ENCODE assay signal across 13 cellular contexts in the genomic region with DNA sequence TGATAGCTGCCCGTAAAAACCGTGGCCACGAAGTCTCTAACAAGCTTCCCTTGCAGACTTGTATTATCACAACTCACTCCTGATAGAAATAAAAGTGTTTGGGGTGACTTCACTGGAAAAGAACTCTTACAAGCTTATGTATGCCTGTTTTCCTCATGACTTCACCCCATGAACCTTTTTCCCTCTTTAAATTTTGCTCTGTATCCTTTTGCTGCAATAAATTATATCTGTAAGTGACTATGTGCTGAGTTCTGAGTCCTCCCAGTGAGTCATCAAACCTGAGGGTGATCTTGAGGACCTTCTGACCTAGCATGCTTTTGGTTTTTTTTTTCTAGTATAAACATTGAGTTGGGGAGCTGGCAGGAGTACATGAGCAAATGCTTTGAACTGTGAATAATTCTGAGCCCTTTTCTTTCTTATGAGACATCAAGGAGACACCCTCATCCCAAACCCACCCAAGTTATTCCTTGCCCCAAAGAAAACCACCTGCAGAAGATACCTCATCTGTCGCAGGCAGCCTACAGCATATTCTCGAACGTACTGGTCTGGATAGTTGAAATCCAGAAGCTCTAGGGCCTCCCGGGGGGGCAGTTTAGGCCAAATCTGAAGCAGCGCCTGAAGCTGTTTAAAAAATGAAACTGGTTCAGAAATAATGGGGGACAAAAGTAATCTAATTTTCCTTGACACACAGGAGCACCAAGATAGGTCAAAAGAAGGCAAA.
A peak's percentile ranks its signal among the peaks of the same experiment; 100 is the strongest.
DNase-seq lines count a peak whose midpoint lies in the region; ATAC-seq, FAIRE-seq and TF ChIP-seq lines count a peak whose summit lies in the region.
"Had no signal": no experiment of that assay in that cellular context is flagged by ENCODE, and none has a peak within 500 bp of the region (broad histone marks: within the 10 kb centered on the region; RNA-seq: fewer than 3 reads in every experiment).

No MANE protein-coding gene starts in this region.

- H4K20me1 ChIP-seq in HepG2 (ENCODE audit: insufficient read depth, low read length) = no peaks in the 10 kb centered on the region

- H3K27ac Mint-ChIP-seq in activated CD4-positive, alpha-beta T cell treated with anti-CD3 and anti-CD28 coated beads, Interleukin-2, amount 10 ng/mL, durations not matched to agents 24 days and 14 days = no peak overlapping the region
- H3K27ac Mint-ChIP-seq: activated B cell treated with CpG ODN at 0.5 μM for 24 hours; activated naive CD8-positive, alpha-beta T cell treated with anti-CD3 and anti-CD28 coated beads for 36 hours; CD4-positive, CD25-positive, alpha-beta regulatory T cell had no signal

- TF ChIP-seq CTCF in AG04449 (IDR thresholded peaks at IDR 0.05; ENCODE audit: insufficient read depth, low read length, missing control alignments) (no peak), astrocyte of the spinal cord (IDR thresholded peaks at IDR 0.05; ENCODE audit: low read depth, low read length) (no peak), HepG2 (CRISPR knock-in tag; IDR thresholded peaks at IDR 0.05) (no peak)

- peak; percentile 95 for DNase-seq in AG04449 (ENCODE audit: low read depth, low spot score)
- DNase-seq in HPDE6-E6E7 (ENCODE audit: extremely low spot score) = peak; percentile 21
- DNase-seq in astrocyte of the spinal cord (ENCODE audit: low read depth, low spot score) = peak; percentile 96
- no peak for DNase-seq in HepG2 (ENCODE audit: low spot score)
- DNase-seq in NCI-H1092 treated with DMSO at 0.1 percent for 48 hours (lab: John Stamatoyannopoulos, UW) = no peak
- DNase-seq in activated CD4-positive, alpha-beta T cell treated with anti-CD3 and anti-CD28 coated beads, Interleukin-2, amount 10 ng/mL, durations not matched to agents 24 days and 14 days = no peak
- DNase-seq in activated effector memory CD4-positive, alpha-beta T cell treated with Interleukin-2 at 50 U/mL for 16 hours = no peak
- DNase-seq in NCI-H2171 treated with DMSO at 0.1 percent for 48 hours (lab: John Stamatoyannopoulos, UW) = no peak
- DNase-seq: activated B cell treated with CpG ODN at 0.5 μM for 24 hours; activated naive CD8-positive, alpha-beta T cell treated with anti-CD3 and anti-CD28 coated beads for 36 hours; CD4-positive, CD25-positive, alpha-beta regulatory T cell; stimulated activated CD8-positive, alpha-beta memory T cell treated with anti-CD3 and anti-CD28 coated beads, Interleukin-4, amount 100 ng/mL, for 48 hours had no signal

- H3K4me1 ChIP-seq in HepG2 (ENCODE audit: insufficient read depth, low read length) = peaks cover 3% of the 10 kb centered on the region

- no peaks in the 10 kb centered on the region for H3K79me2 ChIP-seq in HepG2 (ENCODE audit: insufficient read depth, low read length)

- FAIRE-seq in HepG2 (lab: Jason Lieb, UNC) = no peak

- H3K36me3 Mint-ChIP-seq in activated CD4-positive, alpha-beta T cell treated with anti-CD3 and anti-CD28 coated beads, Interleukin-2, amount 10 ng/mL, durations not matched to agents 24 days and 14 days (ENCODE audit: low read depth) = peaks cover 3% of the 10 kb centered on the region

- no peak overlapping the region for H2AFZ ChIP-seq in HepG2 (ENCODE audit: low read length)

- H3K27me3 ChIP-seq in HepG2 (ENCODE audit: control insufficient read depth in 1 of 2, insufficient read depth in 2 of 2, low read length in 2 of 2) = no peaks in the 10 kb centered on the region

- no peaks in the 10 kb centered on the region for H3K9me3 ChIP-seq in HepG2 (ENCODE audit: low read length)

- intact Hi-C loops in HepG2 (cut with micrococcal nuclease; ENCODE audit: unreplicated experiment) = no loop called here
- intact Hi-C loops in activated CD4-positive, alpha-beta T cell treated with anti-CD3 and anti-CD28 coated beads, Interleukin-2, amount 10 ng/mL, durations not matched to agents 24 days and 14 days (cut with micrococcal nuclease) = loop anchor here (10.0 kb wide), 1 partner anchor 140 kb away; a partner anchor contains a TSS

- H3K4me1 Mint-ChIP-seq in activated CD4-positive, alpha-beta T cell treated with anti-CD3 and anti-CD28 coated beads, Interleukin-2, amount 10 ng/mL, durations not matched to agents 24 days and 14 days = no peaks in the 10 kb centered on the region
- H3K4me1 Mint-ChIP-seq: activated naive CD8-positive, alpha-beta T cell treated with anti-CD3 and anti-CD28 coated beads for 36 hours had no signal

- H3K36me3 ChIP-seq in HepG2 (replicated peaks in 1 of 2; ENCODE audit: control insufficient read depth in 1 of 2, insufficient read depth in 2 of 2, low read length in 2 of 2) = peaks cover 6 to 16% of the 10 kb centered on the region in 2 experiments

- WGBS in HepG2 (ENCODE audit: low lambda C conversion rate) = 93% methylated on average over 8 of the region's 8 CpGs

- CTCF ChIA-PET in AG04449 (lab: Yijun Ruan, JAX) = interaction anchor here (0.8 to 14.0 kb wide), 12 partner anchors 11 to 345 kb away, joined by 3 to 684 read pairs (median 5); a partner anchor contains a TSS
- CTCF ChIA-PET in HepG2 (lab: Yijun Ruan, JAX; ENCODE audit: low intra/inter-chr PET ratio, low total read pairs) = no interaction called here

- POLR2A ChIA-PET in AG04449 (lab: Yijun Ruan, JAX) (interaction anchor here (0.6 to 1.6 kb wide), 5 partner anchors 80 to 227 kb away, joined by 3 to 9 read pairs (median 4); a partner anchor contains a TSS), HepG2 (lab: Yijun Ruan, JAX) (interaction anchor here (1.4 kb wide), 2 partner anchors 101 to 221 kb away, joined by 3 to 5 read pairs; a partner anchor contains a TSS)

- ATAC-seq in HepG2 = no peak

- H3K9me3 Mint-ChIP-seq in activated CD4-positive, alpha-beta T cell treated with anti-CD3 and anti-CD28 coated beads, Interleukin-2, amount 10 ng/mL, durations not matched to agents 24 days and 14 days = no peaks in the 10 kb centered on the region
- H3K9me3 Mint-ChIP-seq: activated B cell treated with CpG ODN at 0.5 μM for 24 hours; CD4-positive, CD25-positive, alpha-beta regulatory T cell had no signal

- H3K4me3 ChIP-seq in AG04449 (ENCODE audit: low read depth, low read length) = no peak overlapping the region
- no peak overlapping the region for H3K4me3 ChIP-seq in astrocyte of the spinal cord (ENCODE audit: low read depth, low read length)
- H3K4me3 ChIP-seq in HepG2 (replicated peaks in 1 of 3; ENCODE audit: insufficient read depth in 1 of 3, low read depth in 2 of 3, low read length in 3 of 3) = no peak overlapping the region

- H3K9ac ChIP-seq in HepG2 (ENCODE audit: insufficient read depth, low read depth, low read length) = no peak overlapping the region

- no peak for TF ChIP-seq POLR2A in HepG2 (IDR thresholded peaks at IDR 0.05; ENCODE audit: insufficient read depth in 1 of 2, low read depth in 2 of 2, low read length in 2 of 2)

- BruUV-seq in HepG2 (replicated peaks; lab: Mats Ljungman, UMichigan) = no TSS peak

- no peak for TF ChIP-seq RAD21 in HepG2 (CRISPR knock-in tag; IDR thresholded peaks at IDR 0.05)

- no peak for TF ChIP-seq EP300 in HepG2 (IDR thresholded peaks at IDR 0.05; ENCODE audit: low read depth in 2 of 2, low read length in 2 of 2)
- TF ChIP-seq EP300 in HepG2 (CRISPR knock-in tag; IDR thresholded peaks at IDR 0.05; ENCODE audit: borderline replicate concordance) = no peak

- H3K4me3 Mint-ChIP-seq in activated CD4-positive, alpha-beta T cell treated with anti-CD3 and anti-CD28 coated beads, Interleukin-2, amount 10 ng/mL, durations not matched to agents 24 days and 14 days = no peak overlapping the region
- H3K4me3 Mint-ChIP-seq: activated B cell treated with CpG ODN at 0.5 μM for 24 hours; activated naive CD8-positive, alpha-beta T cell treated with anti-CD3 and anti-CD28 coated beads for 36 hours; CD4-positive, CD25-positive, alpha-beta regulatory T cell had no signal

- in situ Hi-C loops in astrocyte of the spinal cord (cut with HindIII; ENCODE audit: low sequenced_read_pairs) (no loop called here), HepG2 (cut with HindIII; ENCODE audit: extremely low pct_ligation_motif_present, low pct_unique_long_range_greater_than_20kb) (loop anchor here (5.0 to 25.0 kb wide), 2 partner anchors 223 to 668 kb away; no protein-coding TSS in a partner anchor)

- H3K27me3 Mint-ChIP-seq in activated CD4-positive, alpha-beta T cell treated with anti-CD3 and anti-CD28 coated beads, Interleukin-2, amount 10 ng/mL, durations not matched to agents 24 days and 14 days = no peaks in the 10 kb centered on the region
- H3K27me3 Mint-ChIP-seq: activated B cell treated with CpG ODN at 0.5 μM for 24 hours; activated naive CD8-positive, alpha-beta T cell treated with anti-CD3 and anti-CD28 coated beads for 36 hours; CD4-positive, CD25-positive, alpha-beta regulatory T cell had no signal

- H3K4me2 ChIP-seq in HepG2 (ENCODE audit: low read depth, low read length) = no peak overlapping the region

- H3K27ac ChIP-seq in HepG2 (ENCODE audit: extremely low read length, insufficient read depth, low read length) = no peak overlapping the region
- H3K27ac ChIP-seq: HL-60 had no signal

TF ChIP-seq in HepG2, 621 proteins besides CTCF, POLR2A, EP300 and RAD21 (continues in another document):
- TF ChIP-seq, protein P1, sequence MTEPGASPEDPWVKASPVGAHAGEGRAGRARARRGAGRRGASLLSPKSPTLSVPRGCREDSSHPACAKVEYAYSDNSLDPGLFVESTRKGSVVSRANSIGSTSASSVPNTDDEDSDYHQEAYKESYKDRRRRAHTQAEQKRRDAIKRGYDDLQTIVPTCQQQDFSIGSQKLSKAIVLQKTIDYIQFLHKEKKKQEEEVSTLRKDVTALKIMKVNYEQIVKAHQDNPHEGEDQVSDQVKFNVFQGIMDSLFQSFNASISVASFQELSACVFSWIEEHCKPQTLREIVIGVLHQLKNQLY (CRISPR knock-in tag; IDR thresholded peaks at IDR 0.05) = no peak
- TF ChIP-seq SRF (IDR thresholded peaks at IDR 0.05; ENCODE audit: low read depth, low read length) = no peak
- no peak for TF ChIP-seq NFKBIZ (CRISPR knock-in tag; IDR thresholded peaks at IDR 0.05)
- no peak for TF ChIP-seq ZNF124 (CRISPR knock-in tag; IDR thresholded peaks at IDR 0.05)
- TF ChIP-seq, protein P2, sequence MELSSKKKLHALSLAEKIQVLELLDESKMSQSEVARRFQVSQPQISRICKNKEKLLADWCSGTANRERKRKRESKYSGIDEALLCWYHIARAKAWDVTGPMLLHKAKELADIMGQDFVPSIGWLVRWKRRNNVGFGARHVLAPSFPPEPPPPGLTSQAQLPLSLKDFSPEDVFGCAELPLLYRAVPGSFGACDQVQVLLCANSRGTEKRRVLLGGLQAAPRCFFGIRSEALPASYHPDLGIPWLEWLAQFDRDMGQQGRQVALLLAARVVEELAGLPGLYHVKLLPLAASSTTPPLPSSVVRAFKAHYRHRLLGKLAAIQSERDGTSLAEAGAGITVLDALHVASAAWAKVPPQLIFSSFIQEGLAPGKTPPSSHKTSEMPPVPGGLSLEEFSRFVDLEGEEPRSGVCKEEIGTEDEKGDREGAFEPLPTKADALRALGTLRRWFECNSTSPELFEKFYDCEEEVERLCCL (CRISPR knock-in tag; IDR thresholded peaks at IDR 0.05; ENCODE audit: borderline replicate concordance) = no peak
- 0 out of 2 replicates have a peak, but pooled peaks have one; percentile 19 for TF ChIP-seq FOSL2 (CRISPR knock-in tag; IDR thresholded peaks at IDR 0.05)

Comparison
In these comparisons a context has a peak if more than half of its experiments do, and no peak if none do; other contexts are left out.
1. DNase-seq: peak in AG04449 (single experiment), HPDE6-E6E7 (single experiment) and astrocyte of the spinal cord (single experiment); none in HepG2 (single experiment), NCI-H1092 treated with DMSO at 0.1 percent for 48 hours (single experiment), activated CD4-positive, alpha-beta T cell treated with anti-CD3 and anti-CD28 coated beads, Interleukin-2, amount 10 ng/mL, durations not matched to agents 24 days and 14 days (single experiment), activated effector memory CD4-positive, alpha-beta T cell treated with Interleukin-2 at 50 U/mL for 16 hours (single experiment) and NCI-H2171 treated with DMSO at 0.1 percent for 48 hours (single experiment).